Comparison of ENCODE assay signal across 8 cellular contexts in the genomic region with DNA sequence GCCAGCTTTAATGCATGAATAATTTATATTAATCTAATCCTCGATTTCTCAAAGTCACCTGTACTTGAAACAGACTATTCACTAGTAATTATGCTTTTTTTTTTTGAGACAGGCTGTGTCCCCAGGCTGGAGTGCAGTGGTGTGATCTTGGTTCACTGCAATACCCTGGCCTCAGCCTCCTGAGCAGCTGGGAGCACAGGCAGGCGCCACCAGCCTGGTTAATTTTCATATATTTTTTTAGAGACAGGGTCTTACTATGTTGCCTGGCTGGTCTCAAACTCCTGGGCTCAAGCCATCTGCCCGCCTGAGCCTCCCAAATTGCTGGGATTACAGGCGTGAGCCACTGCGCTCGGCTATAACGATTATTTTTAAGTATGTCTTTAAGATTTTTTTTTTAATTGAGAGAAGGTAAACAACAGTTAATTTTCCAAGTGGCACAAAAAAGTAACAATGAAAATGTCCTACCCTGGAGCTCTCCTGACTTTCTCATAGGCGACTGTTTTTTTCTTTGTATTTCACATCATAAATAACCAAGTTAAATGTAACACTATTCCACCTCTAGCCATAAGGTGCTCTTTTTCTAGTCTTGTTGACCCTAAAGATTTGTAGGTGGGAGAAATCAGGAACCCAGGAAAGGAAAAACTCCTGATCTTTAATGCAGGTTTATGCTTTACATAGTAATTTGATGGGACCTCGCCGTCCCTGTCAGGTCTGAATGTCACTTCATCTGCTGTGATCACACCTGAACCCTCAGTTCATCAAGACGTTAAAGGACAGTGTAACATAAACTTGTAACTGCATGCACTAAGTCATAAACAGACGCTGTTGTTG. TPM values are rescaled to one million over a fixed set of nuclear protein-coding genes. Genes with fewer than 3 reads are reported as not detected.
DNase-seq lines count a peak whose midpoint lies in the region; TF ChIP-seq lines count a peak whose summit lies in the region.

No MANE protein-coding gene starts in this region.

- peaks cover 90% of the 10 kb centered on the region for H3K79me2 ChIP-seq in OCI-LY3 (ENCODE audit: low read length)

- H3K4me2 ChIP-seq in OCI-LY3 (ENCODE audit: low read length) = peak overlapping the region; percentile 88

- peaks cover 13% of the 10 kb centered on the region for H4K20me1 ChIP-seq in OCI-LY3 (ENCODE audit: insufficient read depth, low read length)

- H3K36me3 ChIP-seq in OCI-LY3 (replicated peaks; ENCODE audit: low read depth, low read length) = peaks cover 47% of the 10 kb centered on the region
- H3K36me3 ChIP-seq in esophagus (ENCODE audit: control insufficient read depth in 2 of 2, insufficient read depth in 2 of 2, low read length in 1 of 2) = no peaks in the 10 kb centered on the region

- no peak for TF ChIP-seq CTCF in OCI-LY3 (IDR thresholded peaks at IDR 0.05; ENCODE audit: low read depth, low read length)

- H3K4me3 ChIP-seq in GM08714 (ENCODE audit: low read length) (peak overlapping the region; percentile 76), OCI-LY3 (ENCODE audit: low read length) (peak overlapping the region; percentile 86), esophagus (ENCODE audit: low read depth in 1 of 2, low read length in 2 of 2) (peak overlapping the region; percentile 76 to 78)

- in situ Hi-C loops in KBM-7 (cut with MboI; ENCODE audit: low pct_unique_long_range_greater_than_20kb, low sequenced_read_pairs) = no loop called here

- peak overlapping the region; percentile 78 for H3K9ac ChIP-seq in OCI-LY3 (ENCODE audit: low read length)

- peak overlapping the region; percentile 96 for H3K27ac ChIP-seq in OCI-LY3 (ENCODE audit: low read length)
- peak overlapping the region; percentile 95 to 100 for H3K27ac ChIP-seq in esophagus (ENCODE audit: low read depth in 2 of 2, low read length in 1 of 2)

- H2AFZ ChIP-seq in OCI-LY3 (ENCODE audit: low read depth, low read length) = no peak overlapping the region

- H3K9me3 ChIP-seq in OCI-LY3 (ENCODE audit: insufficient read depth, low read length) = no peaks in the 10 kb centered on the region
- no peaks in the 10 kb centered on the region for H3K9me3 ChIP-seq in esophagus (ENCODE audit: control insufficient read depth in 2 of 2, insufficient read depth in 1 of 2, low read depth in 1 of 2, low read length in 1 of 2)

- 43 to 44% methylated on average over 12 of the region's 12 CpGs for WGBS in esophagus, 2 donors

- DNase-seq in retina = peak; percentile 24
- no peak for DNase-seq in NK-92 (lab: John Stamatoyannopoulos, UW; ENCODE audit: unreplicated experiment)
- DNase-seq in germinal center (ENCODE audit: low spot score) = no peak
- DNase-seq in iPS-NIHi7 (ENCODE audit: extremely low spot score) = no peak
- no peak for DNase-seq in KBM-7

- H3K4me1 ChIP-seq in OCI-LY3 (ENCODE audit: low read length) (peaks cover 31% of the 10 kb centered on the region), esophagus (ENCODE audit: control insufficient read depth in 2 of 2, insufficient read depth in 2 of 2, low read length in 1 of 2) (no peaks in the 10 kb centered on the region)

- H3K27me3 ChIP-seq in OCI-LY3 (ENCODE audit: low read depth, low read length) (no peaks in the 10 kb centered on the region), esophagus (ENCODE audit: control insufficient read depth in 1 of 2, insufficient read depth in 2 of 2, low read length in 2 of 2) (no peaks in the 10 kb centered on the region)

RNA-seq across cellular contexts. Expression of gene ANKRD12, which starts 1.3 kb away (rescaled TPM):
- 10 to 100 TPM in 1 of 2 donors, 1 to 10 TPM in 1; 6.1 to 33.0 TPM for polyA plus RNA-seq in esophagus

RNA-seq across cellular contexts. Expression of gene NDUFV2, which starts 32.8 kb away (rescaled TPM):
- 100 to 1,000 TPM; 163 to 222 TPM for polyA plus RNA-seq in esophagus
